14 cellular contexts compared by ENCODE assay signal in the genomic region with DNA sequence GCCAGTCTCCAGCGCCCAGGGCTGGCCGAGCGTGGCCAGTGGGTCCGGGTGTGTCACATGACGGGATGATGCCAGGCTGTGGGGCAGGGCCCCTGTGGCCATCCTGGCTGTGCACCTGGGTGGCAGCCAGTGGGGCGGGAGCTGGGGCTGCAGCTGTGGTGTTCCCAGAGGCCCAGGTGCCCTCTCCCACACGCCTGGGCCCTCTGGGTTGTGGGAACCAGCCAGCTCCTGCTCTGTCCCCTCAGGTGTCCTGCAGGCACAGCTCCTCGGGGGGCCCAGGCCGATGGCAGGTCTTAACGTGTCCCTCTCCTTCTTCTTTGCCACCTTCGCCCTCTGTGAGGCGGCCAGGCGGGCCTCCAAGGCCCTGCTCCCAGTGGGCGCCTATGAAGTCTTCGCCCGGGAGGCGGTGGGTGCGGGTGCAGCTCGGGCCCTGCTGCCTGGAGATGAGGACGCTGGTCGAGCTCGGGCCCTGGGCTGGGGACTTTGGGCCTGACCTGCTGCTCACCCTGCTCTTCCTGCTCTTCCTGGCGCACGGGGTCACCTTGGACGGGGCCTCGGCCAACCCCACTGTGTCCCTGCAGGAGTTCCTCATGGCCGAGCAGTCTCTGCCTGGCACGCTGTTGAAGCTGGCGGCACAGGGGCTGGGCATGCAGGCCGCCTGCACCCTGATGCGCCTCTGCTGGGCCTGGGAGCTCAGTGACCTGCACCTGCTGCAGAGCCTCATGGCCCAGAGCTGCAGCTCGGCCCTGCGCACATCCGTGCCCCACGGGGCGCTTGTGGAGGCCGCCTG. TPM values are rescaled to one million over a fixed set of nuclear protein-coding genes. Genes with fewer than 3 reads are reported as not detected.
A peak's percentile ranks its signal among the peaks of the same experiment; 100 is the strongest.
DNase-seq lines count a peak whose midpoint lies in the region; ATAC-seq, FAIRE-seq and TF ChIP-seq lines count a peak whose summit lies in the region.
"Not testable (repeated sequence)": the region's sequence is repeated elsewhere in the genome, so short reads cannot be mapped to it uniquely, and the experiment has no call there.
"Had no signal": no experiment of that assay in that cellular context is flagged by ENCODE, and none has a peak within 500 bp of the region (broad histone marks: within the 10 kb centered on the region; RNA-seq: fewer than 3 reads in every experiment).

A gene with protein sequence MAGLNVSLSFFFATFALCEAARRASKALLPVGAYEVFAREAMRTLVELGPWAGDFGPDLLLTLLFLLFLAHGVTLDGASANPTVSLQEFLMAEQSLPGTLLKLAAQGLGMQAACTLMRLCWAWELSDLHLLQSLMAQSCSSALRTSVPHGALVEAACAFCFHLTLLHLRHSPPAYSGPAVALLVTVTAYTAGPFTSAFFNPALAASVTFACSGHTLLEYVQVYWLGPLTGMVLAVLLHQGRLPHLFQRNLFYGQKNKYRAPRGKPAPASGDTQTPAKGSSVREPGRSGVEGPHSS (plus strand): TSS at position 236 of the 790 bp plus-strand sequence. CDS start 48 bp downstream, at position 284.

- TF ChIP-seq CTCF in CD8-positive, alpha-beta T cell (IDR thresholded peaks at IDR 0.05); right lobe of liver (IDR thresholded peaks at IDR 0.05): not testable (repeated sequence)
- peak in 1 of 7 experiments; percentile 7 for TF ChIP-seq CTCF in body of pancreas (IDR thresholded peaks at IDR 0.05)

- not testable (repeated sequence) for H3K27ac Mint-ChIP-seq in CD8-positive, alpha-beta T cell
- peak within 1 kb of the TSS; percentile 49 for H3K27ac Mint-ChIP-seq in activated CD8-positive, alpha-beta T cell treated with anti-CD3 and anti-CD28 coated beads, Interleukin-2, amount 10 ng/mL, durations not matched to agents 7 days and 5 days

- H3K4me1 Mint-ChIP-seq in CD8-positive, alpha-beta T cell (ENCODE audit: low read depth); activated CD8-positive, alpha-beta T cell treated with anti-CD3 and anti-CD28 coated beads, Interleukin-2, amount 10 ng/mL, durations not matched to agents 7 days and 5 days (ENCODE audit: low read depth): not testable (repeated sequence)

- not testable (repeated sequence) for DNase-seq in CD8-positive, alpha-beta T cell; HTR-8/SVneo (ENCODE audit: insufficient read length, low spot score)
- peak; percentile 17 for DNase-seq in activated CD8-positive, alpha-beta T cell treated with anti-CD3 and anti-CD28 coated beads, Interleukin-2, amount 10 ng/mL, durations not matched to agents 7 days and 5 days
- DNase-seq in body of pancreas (peak; percentile 75 to 90 (median 84)), Right ventricle myocardium inferior (ENCODE audit: missing footprints) (peak; percentile 28), right lobe of liver (peak in 2 of 3 donors; percentile 14 to 23), posterior vena cava (ENCODE audit: low spot score) (peak; percentile 60)

- H3K36me3 ChIP-seq in CD8-positive, alpha-beta T cell (ENCODE audit: insufficient read depth, low read length); body of pancreas (replicated peaks in 1 of 2; ENCODE audit: insufficient read depth in 1 of 2, low read depth in 2 of 2); right lobe of liver: not testable (repeated sequence)

- not testable (repeated sequence) for H3K9me3 Mint-ChIP-seq in CD8-positive, alpha-beta T cell; activated CD8-positive, alpha-beta T cell treated with anti-CD3 and anti-CD28 coated beads, Interleukin-2, amount 10 ng/mL, durations not matched to agents 7 days and 5 days (ENCODE audit: insufficient read depth)

- POLR2A ChIA-PET in CD8-positive, alpha-beta T cell (lab: Charles Lee); activated CD8-positive, alpha-beta T cell treated with anti-CD3 and anti-CD28 coated beads, Interleukin-2, amount 10 ng/mL, durations not matched to agents 7 days and 5 days (lab: Charles Lee): not testable (repeated sequence)

- H3K36me3 Mint-ChIP-seq in CD8-positive, alpha-beta T cell; activated CD8-positive, alpha-beta T cell treated with anti-CD3 and anti-CD28 coated beads, Interleukin-2, amount 10 ng/mL, durations not matched to agents 7 days and 5 days (ENCODE audit: low read depth): not testable (repeated sequence)

- peak in 1 of 3 donors; percentile 32 for TF ChIP-seq POLR2A in body of pancreas (IDR thresholded peaks at IDR 0.05)
- not testable (repeated sequence) for TF ChIP-seq POLR2A in right lobe of liver (IDR thresholded peaks at IDR 0.05)

- H3K9me3 ChIP-seq in CD8-positive, alpha-beta T cell (ENCODE audit: low read length); body of pancreas; right lobe of liver: not testable (repeated sequence)

- ATAC-seq in CD8-positive, alpha-beta T cell; activated CD8-positive, alpha-beta T cell treated with anti-CD3 and anti-CD28 coated beads, Interleukin-2, amount 10 ng/mL, durations not matched to agents 7 days and 5 days; Right ventricle myocardium inferior; right lobe of liver: not testable (repeated sequence)
- ATAC-seq in body of pancreas = peak; percentile 83

- not testable (repeated sequence) for H3K27ac ChIP-seq in CD8-positive, alpha-beta T cell (ENCODE audit: low read depth, low read length); right lobe of liver
- H3K27ac ChIP-seq in body of pancreas = peak within 1 kb of the TSS in 3 of 4 donors; percentile 84 to 89 (median 89)

- peak within 1 kb of the TSS; percentile 18 for H3K4me3 Mint-ChIP-seq in CD8-positive, alpha-beta T cell
- not testable (repeated sequence) for H3K4me3 Mint-ChIP-seq in activated CD8-positive, alpha-beta T cell treated with anti-CD3 and anti-CD28 coated beads, Interleukin-2, amount 10 ng/mL, durations not matched to agents 7 days and 5 days

- whole genome bisulfite sequencing in body of pancreas, 2 donors = 43% methylated on average over 15 to 23 of the region's 37 CpGs
- no CpG with 5 or more reads among the region's 37 CpGs for WGBS in right lobe of liver (ENCODE audit: insufficient coverage, low coverage, low lambda C conversion rate, missing lambda C conversion rate)

- not testable (repeated sequence) for H3K4me1 ChIP-seq in CD8-positive, alpha-beta T cell (ENCODE audit: insufficient read depth, low read length); right lobe of liver
- peaks cover 25% of the 10 kb centered on the region for H3K4me1 ChIP-seq in body of pancreas

- H3K27me3 Mint-ChIP-seq in CD8-positive, alpha-beta T cell (ENCODE audit: low read depth); activated CD8-positive, alpha-beta T cell treated with anti-CD3 and anti-CD28 coated beads, Interleukin-2, amount 10 ng/mL, durations not matched to agents 7 days and 5 days (ENCODE audit: low read depth): not testable (repeated sequence)

- CTCF ChIA-PET in CD8-positive, alpha-beta T cell (lab: Charles Lee); activated CD8-positive, alpha-beta T cell treated with anti-CD3 and anti-CD28 coated beads, Interleukin-2, amount 10 ng/mL, durations not matched to agents 7 days and 5 days (lab: Charles Lee): not testable (repeated sequence)

- peak; percentile 23 for FAIRE-seq in HTR-8/SVneo (lab: Jason Lieb, UNC)

- H3K4me3 ChIP-seq in CD8-positive, alpha-beta T cell (ENCODE audit: low read depth, low read length); body of pancreas; right lobe of liver: not testable (repeated sequence)

- intact Hi-C loops in CD8-positive, alpha-beta T cell (cut with DNase I, micrococcal nuclease); body of pancreas (cut with DNase I); Right ventricle myocardium inferior (cut with DNase I); right lobe of liver (cut with DNase I); posterior vena cava (cut with DNase I): not testable (repeated sequence)

- H3K27me3 ChIP-seq in CD8-positive, alpha-beta T cell (ENCODE audit: insufficient read depth, low read length); body of pancreas; right lobe of liver: not testable (repeated sequence)

RNA-seq across cellular contexts. Expression of the gene that starts here (rescaled TPM):
- total RNA-seq in CD8-positive, alpha-beta T cell = not detected
- total RNA-seq in activated CD8-positive, alpha-beta T cell treated with anti-CD3 and anti-CD28 coated beads, Interleukin-2, amount 10 ng/mL, durations not matched to agents 7 days and 5 days = not detected
- total RNA-seq in body of pancreas (100 to 1,000 TPM in 1 of 2 donors, 10 to 100 TPM in 1; 29.6 to 130 TPM), Right ventricle myocardium inferior (not detected), right lobe of liver (not detected), posterior vena cava (not detected)
- total RNA-seq: Calu3; CD8-positive, alpha-beta memory T cell; Daoy; GM23248; HT1080; IMR-90; NCI-H460 had no signal

Comparison
In these comparisons a context has a peak if more than half of its experiments do, and no peak if none do; other contexts are left out.
1. RNA of the gene that starts here (total RNA-seq): 29.6 to 130 TPM in body of pancreas; not detected in CD8-positive, alpha-beta T cell, not detected in activated CD8-positive, alpha-beta T cell treated with anti-CD3 and anti-CD28 coated beads, Interleukin-2, amount 10 ng/mL, durations not matched to agents 7 days and 5 days, not detected in Right ventricle myocardium inferior (single experiment), not detected in right lobe of liver and not detected in posterior vena cava; every median in the first group is over 10 times any median in the second.
2. Peak in DNase-seq in activated CD8-positive, alpha-beta T cell treated with anti-CD3 and anti-CD28 coated beads, Interleukin-2, amount 10 ng/mL, durations not matched to agents 7 days and 5 days; RNA of the gene not detected or under 1 TPM.
3. Peak in DNase-seq in Right ventricle myocardium inferior; RNA of the gene not detected or under 1 TPM.
4. Peak in DNase-seq in right lobe of liver; RNA of the gene not detected or under 1 TPM.
5. Peak in DNase-seq in posterior vena cava; RNA of the gene not detected or under 1 TPM.